In the genomic region with DNA sequence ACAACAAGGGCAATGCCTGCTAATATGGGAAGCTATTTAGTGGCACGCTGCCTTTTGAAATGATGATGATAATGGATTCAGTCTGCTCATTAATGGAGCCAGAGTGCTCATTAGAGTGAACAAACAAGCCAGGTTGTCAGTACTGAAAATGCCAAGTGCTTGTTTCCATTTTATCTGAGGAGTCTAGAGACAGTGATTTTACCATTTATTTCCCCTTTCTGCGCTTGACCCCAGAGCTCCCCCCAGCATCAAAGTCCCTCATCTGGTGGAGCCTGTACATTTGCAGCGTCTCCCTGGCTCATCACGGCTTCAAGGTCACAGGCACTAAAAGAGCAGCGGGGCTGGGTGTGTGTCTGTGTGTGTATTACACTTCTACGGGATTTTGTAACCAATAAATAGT, we compare ENCODE assay signal across 9 cellular contexts.
DNase-seq lines count a peak whose midpoint lies in the region; ATAC-seq and TF ChIP-seq lines count a peak whose summit lies in the region.
"Had no signal": no experiment of that assay in that cellular context is flagged by ENCODE, and none has a peak within 500 bp of the region (broad histone marks: within the 10 kb centered on the region; RNA-seq: fewer than 3 reads in every experiment).

No MANE protein-coding gene starts in this region.

- H3K9me3 ChIP-seq in CD4-positive, alpha-beta T cell (ENCODE audit: control insufficient read depth, low read length): no peaks in the 10 kb centered on the region
- H3K9me3 ChIP-seq in colonic mucosa: no peaks in the 10 kb centered on the region

- peaks cover 13% of the 10 kb centered on the region for H3K4me1 Mint-ChIP-seq in CD4-positive, alpha-beta T cell (ENCODE audit: low read depth)
- H3K4me1 Mint-ChIP-seq in natural killer cell: peaks cover 18 to 27% of the 10 kb centered on the region in 2 donors

- H3K9ac ChIP-seq in colonic mucosa (ENCODE audit: low read depth in 2 of 2, low read length in 2 of 2): no peak overlapping the region

- H3K27ac Mint-ChIP-seq in CD4-positive, alpha-beta T cell: no peak overlapping the region
- no peak overlapping the region for H3K27ac Mint-ChIP-seq in natural killer cell

- CTCF ChIA-PET in CD4-positive, alpha-beta T cell (lab: Charles Lee): no interaction called here

- no peak overlapping the region for H3K27ac ChIP-seq in CD4-positive, alpha-beta T cell (ENCODE audit: low read depth, low read length)
- H3K27ac ChIP-seq in colonic mucosa: no peak overlapping the region

- H3K36me3 Mint-ChIP-seq in CD4-positive, alpha-beta T cell (ENCODE audit: low read depth): no peaks in the 10 kb centered on the region
- H3K36me3 Mint-ChIP-seq in natural killer cell: peaks cover 5% of the 10 kb centered on the region

- H3K4me3 Mint-ChIP-seq in CD4-positive, alpha-beta T cell: peak overlapping the region; percentile 65
- peak overlapping the region; percentile 91 for H3K4me3 Mint-ChIP-seq in natural killer cell

- POLR2A ChIA-PET in CD4-positive, alpha-beta T cell (lab: Charles Lee): no interaction called here

- intact Hi-C loops in CD4-positive, alpha-beta T cell (cut with DNase I, micrococcal nuclease): loop anchor here in 1 of 2 experiments (10.0 kb wide), 1 partner anchor 612 kb away; no protein-coding TSS in a partner anchor
- intact Hi-C loops in colonic mucosa (cut with DNase I) (no loop called here), natural killer cell (cut with micrococcal nuclease) (loop anchor here (1.0 to 5.0 kb wide), 2 partner anchors 119 to 611 kb away; no protein-coding TSS in a partner anchor)

- peaks cover 55% of the 10 kb centered on the region for H3K27me3 Mint-ChIP-seq in CD4-positive, alpha-beta T cell
- H3K27me3 Mint-ChIP-seq in natural killer cell (ENCODE audit: low read depth in 2 of 2): peaks cover 32 to 56% of the 10 kb centered on the region in 2 donors

- no peak for DNase-seq in CD4-positive, alpha-beta T cell
- peak; percentile 89 for DNase-seq in NCI-H1092 (lab: John Stamatoyannopoulos, UW)
- DNase-seq in colonic mucosa: no peak
- DNase-seq in natural killer cell: no peak
- no peak for DNase-seq in amniotic stem cell (lab: John Stamatoyannopoulos, UW)
- DNase-seq in DMS 273 treated with DMSO at 0.1 percent for 48 hours (lab: John Stamatoyannopoulos, UW): no peak
- DNase-seq: activated CD4-positive, alpha-beta T cell treated with anti-CD3 and anti-CD28 coated beads for 4 hours had no signal

- peaks cover 6% of the 10 kb centered on the region for H3K27me3 ChIP-seq in CD4-positive, alpha-beta T cell (ENCODE audit: control insufficient read depth, insufficient read depth, low read length)
- H3K27me3 ChIP-seq in colonic mucosa: no peaks in the 10 kb centered on the region

- H3K36me3 ChIP-seq in colonic mucosa: no peaks in the 10 kb centered on the region

- no peak for ATAC-seq in CD4-positive, alpha-beta T cell (ENCODE audit: poor library complexity)
- peak in 1 of 3 donors; percentile 45 for ATAC-seq in natural killer cell
- no peak for ATAC-seq in GM21381 (IDR thresholded peaks at IDR 0.05; ENCODE audit: unreplicated experiment)
- ATAC-seq in HG02852 (IDR thresholded peaks at IDR 0.05; ENCODE audit: unreplicated experiment): no peak

- TF ChIP-seq CTCF in CD4-positive, alpha-beta T cell (IDR thresholded peaks at IDR 0.05): no peak
- no peak for TF ChIP-seq CTCF in colonic mucosa (IDR thresholded peaks at IDR 0.05)
- TF ChIP-seq CTCF in natural killer cell (IDR thresholded peaks at IDR 0.05): no peak

- H3K9me3 Mint-ChIP-seq in CD4-positive, alpha-beta T cell: no peaks in the 10 kb centered on the region
- H3K9me3 Mint-ChIP-seq in natural killer cell: no peaks in the 10 kb centered on the region

- H3K4me3 ChIP-seq in colonic mucosa: peak overlapping the region; percentile 42

- H3K4me1 ChIP-seq in colonic mucosa: no peaks in the 10 kb centered on the region
